10 cellular contexts compared by ENCODE assay signal in genomic region chr6:7479801-7480266, GRCh38.
DNase-seq lines count a peak whose midpoint lies in the region; ATAC-seq, FAIRE-seq and TF ChIP-seq lines count a peak whose summit lies in the region.
"Had no signal": no experiment of that assay in that cellular context is flagged by ENCODE, and none has a peak within 500 bp of the region (broad histone marks: within the 10 kb centered on the region; RNA-seq: fewer than 3 reads in every experiment).

No MANE protein-coding gene starts in this region.

- CTCF ChIA-PET in A549 (lab: Yijun Ruan, JAX) (no interaction called here), MCF 10A (lab: Yijun Ruan, JAX) (interaction anchor here (0.6 to 1.5 kb wide), 4 partner anchors 12 to 55 kb away, joined by 3 to 6 read pairs (median 4); no protein-coding TSS in a partner anchor)

- ATAC-seq in A549, result peak; percentile 73 to 79

- H3K4me2 ChIP-seq in A549, result peak overlapping the region; percentile 62

- BruUV-seq in MCF 10A (replicated peaks; lab: Mats Ljungman, UMichigan), result no TSS peak

- no peak for TF ChIP-seq EP300 in A549 (IDR thresholded peaks at IDR 0.05)

- peak overlapping the region in 1 of 2 experiments; percentile 64; a peak in 2 of 6 replicates for H3K27ac ChIP-seq in A549

- DNase-seq in A549 (ENCODE audit: low read depth in 1 of 2, low spot score in 1 of 2), result peak; percentile 51 to 79
- peak; percentile 67 for DNase-seq in HT-29 (ENCODE audit: low spot score)
- peak; percentile 100 for DNase-seq in MCF 10A (ENCODE audit: unreplicated experiment)
- DNase-seq in kidney tubule cell (ENCODE audit: low spot score), result peak; percentile 88
- DNase-seq in putamen (ENCODE audit: low spot score), result no peak
- DNase-seq in amniotic stem cell (lab: John Stamatoyannopoulos, UW), result no peak
- DNase-seq in stimulated activated CD4-positive, alpha-beta T cell treated with anti-CD3 and anti-CD28 coated beads, Interleukin-12 subunit alpha, Interleukin-12 subunit beta, amount 100 ng/mL, for 4 hours, result no peak
- no peak for DNase-seq in NCI-H1436 treated with DMSO at 0.1 percent for 48 hours (lab: John Stamatoyannopoulos, UW)
- DNase-seq: NCI-H526 treated with DMSO at 0.1 percent for 48 hours had no signal

- TF ChIP-seq CTCF in A549 (IDR thresholded peaks at IDR 0.05), result no peak
- no peak for TF ChIP-seq CTCF in MCF 10A (IDR thresholded peaks at IDR 0.05; ENCODE audit: unreplicated experiment)

- H3K4me1 Mint-ChIP-seq in MCF 10A (ENCODE audit: insufficient read depth, unreplicated experiment), result peaks cover 11% of the 10 kb centered on the region

- WGBS in A549 (ENCODE audit: missing lambda C conversion rate), result 21% methylated on average over 10 of the region's 12 CpGs

- H3K4me1 ChIP-seq in A549, result 0 out of 3 replicates have a peak, but pooled peaks cover 5% of the 10 kb centered on the region

- no peak for TF ChIP-seq RAD21 in A549 (conservative IDR thresholded peaks at IDR 0.05 in 1 of 2, IDR thresholded peaks at IDR 0.05 in 1 of 2)

- H3K36me3 Mint-ChIP-seq in MCF 10A (ENCODE audit: insufficient read depth, unreplicated experiment), result no peaks in the 10 kb centered on the region

- peak overlapping the region; percentile 89 for H3K27ac Mint-ChIP-seq in MCF 10A (ENCODE audit: low read depth, unreplicated experiment)

- POLR2A ChIA-PET in A549 (lab: Yijun Ruan, JAX), result interaction anchor here (0.6 to 1.7 kb wide), 4 partner anchors 12 to 90 kb away, joined by 3 to 8 read pairs (median 3); partner anchors contain the start of genes CAGE1, DSP and RIOK1
- POLR2A ChIA-PET in MCF 10A (lab: Yijun Ruan, JAX), result interaction anchor here (0.6 to 4.8 kb wide), 31 partner anchors 9 to 212 kb away, joined by 3 to 106 read pairs (median 6); partner anchors contain the start of genes CAGE1, DSP, RIOK1 and SNRNP48

- no peaks in the 10 kb centered on the region for H3K9me3 ChIP-seq in A549
- H3K9me3 ChIP-seq: Caco-2 had no signal

- H3K27me3 Mint-ChIP-seq in MCF 10A (ENCODE audit: insufficient read depth, unreplicated experiment), result no peaks in the 10 kb centered on the region

- no peak for TF ChIP-seq POLR2A in A549 (IDR thresholded peaks at IDR 0.05; ENCODE audit: low read length)

- no peak for FAIRE-seq in A549 (lab: Jason Lieb, UNC)

- H3K9me3 Mint-ChIP-seq in MCF 10A (ENCODE audit: unreplicated experiment), result no peaks in the 10 kb centered on the region

- H3K4me3 Mint-ChIP-seq in MCF 10A (ENCODE audit: unreplicated experiment), result peak overlapping the region; percentile 39

- intact Hi-C loops in MCF 10A (cut with micrococcal nuclease), result loop anchor here (1.0 to 2.0 kb wide), 3 partner anchors 25 to 63 kb away; no protein-coding TSS in a partner anchor

- H3K4me3 ChIP-seq in A549, result no peak overlapping the region

TF ChIP-seq in A549, 52 proteins besides CTCF, POLR2A, EP300 and RAD21:
- TF ChIP-seq BCL3 (IDR thresholded peaks at IDR 0.05) (no peak), CBX2 (IDR thresholded peaks at IDR 0.05; ENCODE audit: borderline replicate concordance, low read depth) (no peak), HOXB5 (CRISPR knock-in tag; IDR thresholded peaks at IDR 0.05) (peak; percentile 33; the same call in 1 of the 2 replicates), MAX (IDR thresholded peaks at IDR 0.05) (no peak), TFCP2L1 (CRISPR knock-in tag; IDR thresholded peaks at IDR 0.05) (no peak), CHD4 (IDR thresholded peaks at IDR 0.05; ENCODE audit: borderline replicate concordance) (no peak), JUN (IDR thresholded peaks at IDR 0.05) (no peak), ZFP36 (IDR thresholded peaks at IDR 0.05; ENCODE audit: borderline replicate concordance, partially characterized antibody) (no peak)

Comparison
In these comparisons a context has a peak if more than half of its experiments do, and no peak if none do; other contexts are left out.
1. DNase-seq: peak in A549 (2 of 2), HT-29 (single experiment), MCF 10A (single experiment) and kidney tubule cell (single experiment); none in putamen (single experiment), amniotic stem cell (single experiment), stimulated activated CD4-positive, alpha-beta T cell treated with anti-CD3 and anti-CD28 coated beads, Interleukin-12 subunit alpha, Interleukin-12 subunit beta, amount 100 ng/mL, for 4 hours (single experiment) and NCI-H1436 treated with DMSO at 0.1 percent for 48 hours (single experiment).